12 cellular contexts compared by ENCODE assay signal in the genomic region with DNA sequence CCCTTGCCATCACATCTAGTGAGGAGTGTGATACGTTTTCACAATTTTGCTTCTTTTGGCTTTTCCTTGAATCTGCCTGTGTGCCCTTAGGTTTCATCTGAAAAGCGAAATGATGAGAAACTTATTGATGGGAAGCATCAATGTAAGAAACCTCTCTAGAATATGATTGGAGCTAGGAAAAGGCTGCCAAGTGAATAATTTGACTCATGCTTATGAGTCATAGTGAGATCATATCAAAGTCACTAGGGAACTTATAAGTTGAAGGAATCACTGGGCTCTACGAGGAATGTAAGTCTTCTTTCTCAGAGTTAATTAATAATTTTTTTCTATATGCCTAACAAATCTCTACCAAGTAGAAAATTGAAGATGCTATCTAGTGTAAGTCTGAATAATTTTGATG. TPM values are rescaled to one million over a fixed set of nuclear protein-coding genes. Genes with fewer than 3 reads are reported as not detected.
DNase-seq lines count a peak whose midpoint lies in the region; ATAC-seq and TF ChIP-seq lines count a peak whose summit lies in the region.
"Had no signal": no experiment of that assay in that cellular context is flagged by ENCODE, and none has a peak within 500 bp of the region (broad histone marks: within the 10 kb centered on the region; RNA-seq: fewer than 3 reads in every experiment).

No MANE protein-coding gene starts in this region.

- peaks cover 11% of the 10 kb centered on the region for H3K36me3 ChIP-seq in lower lobe of right lung

- peaks cover 16% of the 10 kb centered on the region for H3K36me3 Mint-ChIP-seq in activated naive CD8-positive, alpha-beta T cell treated with anti-CD3 and anti-CD28 coated beads, Interleukin-2, amount 50 U/mL, for 24 hours (ENCODE audit: low read depth)
- peaks cover 23% of the 10 kb centered on the region for H3K36me3 Mint-ChIP-seq in activated naive CD8-positive, alpha-beta T cell treated with anti-CD3 and anti-CD28 coated beads for 36 hours

- H3K9me3 ChIP-seq in lower lobe of right lung, result no peaks in the 10 kb centered on the region

- H3K27me3 Mint-ChIP-seq in activated naive CD8-positive, alpha-beta T cell treated with anti-CD3 and anti-CD28 coated beads, Interleukin-2, amount 50 U/mL, for 24 hours, result no peaks in the 10 kb centered on the region
- no peaks in the 10 kb centered on the region for H3K27me3 Mint-ChIP-seq in activated naive CD8-positive, alpha-beta T cell treated with anti-CD3 and anti-CD28 coated beads for 36 hours
- H3K27me3 Mint-ChIP-seq: CD4-positive, alpha-beta memory T cell had no signal

- intact Hi-C loops in posterior cingulate gyrus (cut with DNase I) (no loop called here), lower lobe of right lung (cut with DNase I) (no loop called here)

- H3K4me1 ChIP-seq in lower lobe of right lung, result no peaks in the 10 kb centered on the region

- no peaks in the 10 kb centered on the region for H3K9me3 Mint-ChIP-seq in activated naive CD8-positive, alpha-beta T cell treated with anti-CD3 and anti-CD28 coated beads, Interleukin-2, amount 50 U/mL, for 24 hours
- no peaks in the 10 kb centered on the region for H3K9me3 Mint-ChIP-seq in activated naive CD8-positive, alpha-beta T cell treated with anti-CD3 and anti-CD28 coated beads for 36 hours
- H3K9me3 Mint-ChIP-seq: CD4-positive, alpha-beta memory T cell had no signal

- peaks cover 14% of the 10 kb centered on the region for H3K4me1 Mint-ChIP-seq in activated naive CD8-positive, alpha-beta T cell treated with anti-CD3 and anti-CD28 coated beads, Interleukin-2, amount 50 U/mL, for 24 hours
- peaks cover 21% of the 10 kb centered on the region for H3K4me1 Mint-ChIP-seq in activated naive CD8-positive, alpha-beta T cell treated with anti-CD3 and anti-CD28 coated beads for 36 hours

- no peak overlapping the region for H3K27ac Mint-ChIP-seq in activated naive CD8-positive, alpha-beta T cell treated with anti-CD3 and anti-CD28 coated beads, Interleukin-2, amount 50 U/mL, for 24 hours
- no peak overlapping the region for H3K27ac Mint-ChIP-seq in activated naive CD8-positive, alpha-beta T cell treated with anti-CD3 and anti-CD28 coated beads for 36 hours
- H3K27ac Mint-ChIP-seq: activated CD8-positive, alpha-beta T cell treated with anti-CD3 and anti-CD28 coated beads, Interleukin-2, amount 10 ng/mL, durations not matched to agents 7 days and 5 days; CD4-positive, alpha-beta memory T cell had no signal

- H3K4me3 ChIP-seq in lower lobe of right lung, result no peak overlapping the region

- no peaks in the 10 kb centered on the region for H3K27me3 ChIP-seq in lower lobe of right lung (ENCODE audit: low read depth)

- in situ Hi-C loops in SK-MEL-5 (cut with HindIII; ENCODE audit: low pct_unique_long_range_greater_than_20kb, low sequenced_read_pairs), result no loop called here

- ATAC-seq in activated naive CD8-positive, alpha-beta T cell treated with anti-CD3 and anti-CD28 coated beads, Interleukin-2, amount 50 U/mL, for 24 hours, result peak; percentile 36
- ATAC-seq in GM21737 (IDR thresholded peaks at IDR 0.05; ENCODE audit: unreplicated experiment), result no peak
- ATAC-seq in lower lobe of right lung, result no peak
- ATAC-seq: activated CD8-positive, alpha-beta T cell treated with anti-CD3 and anti-CD28 coated beads, Interleukin-2, amount 10 ng/mL, durations not matched to agents 7 days and 5 days had no signal

- TF ChIP-seq CTCF in lower lobe of right lung (IDR thresholded peaks at IDR 0.05), result no peak

- H3K27ac ChIP-seq in lower lobe of right lung, result no peak overlapping the region

- no peak overlapping the region for H3K4me3 Mint-ChIP-seq in activated naive CD8-positive, alpha-beta T cell treated with anti-CD3 and anti-CD28 coated beads, Interleukin-2, amount 50 U/mL, for 24 hours
- no peak overlapping the region for H3K4me3 Mint-ChIP-seq in activated naive CD8-positive, alpha-beta T cell treated with anti-CD3 and anti-CD28 coated beads for 36 hours
- H3K4me3 Mint-ChIP-seq: activated CD8-positive, alpha-beta T cell treated with anti-CD3 and anti-CD28 coated beads, Interleukin-2, amount 10 ng/mL, durations not matched to agents 7 days and 5 days; CD4-positive, alpha-beta memory T cell had no signal

- DNase-seq in activated naive CD8-positive, alpha-beta T cell treated with anti-CD3 and anti-CD28 coated beads, Interleukin-2, amount 50 U/mL, for 24 hours, result no peak
- no peak for DNase-seq in activated naive CD8-positive, alpha-beta T cell treated with anti-CD3 and anti-CD28 coated beads for 36 hours
- DNase-seq in SK-MEL-5 (ENCODE audit: low read depth, low spot score) (peak; percentile 46), fibroblast of peridontal ligament (ENCODE audit: extremely low read depth) (peak; percentile 91), stromal cell of bone marrow (ENCODE audit: low read depth) (peak; percentile 76), posterior cingulate gyrus (no peak), lower lobe of right lung (no peak)
- DNase-seq: activated CD8-positive, alpha-beta T cell treated with anti-CD3 and anti-CD28 coated beads, Interleukin-2, amount 10 ng/mL, durations not matched to agents 7 days and 5 days; CD4-positive, alpha-beta memory T cell; NCI-H1694; occipital lobe had no signal

RNA-seq across cellular contexts. Expression of a gene that starts 10.9 kb away (rescaled TPM):
- total RNA-seq in activated naive CD8-positive, alpha-beta T cell treated with anti-CD3 and anti-CD28 coated beads for 36 hours, result 10 to 100 TPM; 57.9 to 60.7 TPM
- 49.2 and 57.5 TPM in 2 replicates for total RNA-seq in SK-MEL-5 (2014; rRNA removed; shearing (Covaris generic))
- polyA plus RNA-seq in SK-MEL-5 (2015; cell fraction: cytosol; rRNA removed), result 30.6 and 43.0 TPM in 2 replicates
- 11.6 and 11.7 TPM in 2 replicates for polyA plus RNA-seq in SK-MEL-5 (2015; cell fraction: nucleus; rRNA removed)
- total RNA-seq in lower lobe of right lung, result 23.7 TPM

RNA-seq across cellular contexts. Expression of a gene that starts 29.3 kb away (rescaled TPM):
- 10 to 100 TPM; 38.0 to 38.8 TPM for total RNA-seq in activated naive CD8-positive, alpha-beta T cell treated with anti-CD3 and anti-CD28 coated beads for 36 hours
- 1.3 and 1.6 TPM in 2 replicates for total RNA-seq in SK-MEL-5 (2014; rRNA removed; shearing (Covaris generic))
- polyA plus RNA-seq in SK-MEL-5 (2015; cell fraction: cytosol; rRNA removed), result 0.41 and 0.81 TPM in 2 replicates
- 1.5 and 2.6 TPM in 2 replicates for polyA plus RNA-seq in SK-MEL-5 (2015; cell fraction: nucleus; rRNA removed)
- 22.4 TPM for total RNA-seq in lower lobe of right lung

Comparison
In these comparisons a context has a peak if more than half of its experiments do, and no peak if none do; other contexts are left out.
1. DNase-seq: peak in SK-MEL-5 (single experiment), fibroblast of peridontal ligament (single experiment) and stromal cell of bone marrow (single experiment); none in activated naive CD8-positive, alpha-beta T cell treated with anti-CD3 and anti-CD28 coated beads, Interleukin-2, amount 50 U/mL, for 24 hours (single experiment), activated naive CD8-positive, alpha-beta T cell treated with anti-CD3 and anti-CD28 coated beads for 36 hours (single experiment), posterior cingulate gyrus (0 of 10) and lower lobe of right lung (single experiment).